Comparison of ENCODE assay signal across 1 cellular context in genomic region chr17:61416540-61417363, GRCh38.
TF ChIP-seq lines count a peak whose summit lies in the region.

No MANE protein-coding gene starts in this region.

TF ChIP-seq in HepG2, 621 proteins besides CTCF, POLR2A, EP300 and RAD21 (continued from another document and continues in another):
- no peak for TF ChIP-seq PRDM10 (CRISPR knock-in tag; IDR thresholded peaks at IDR 0.05; ENCODE audit: low read depth)
- no peak for TF ChIP-seq ZKSCAN5 (CRISPR knock-in tag; IDR thresholded peaks at IDR 0.05)
- TF ChIP-seq ZSCAN12 (CRISPR knock-in tag; IDR thresholded peaks at IDR 0.05) = no peak
- TF ChIP-seq SKI (IDR thresholded peaks at IDR 0.05; ENCODE audit: partially characterized antibody) = no peak
- no peak for TF ChIP-seq FOSL1 (CRISPR knock-in tag; IDR thresholded peaks at IDR 0.05; ENCODE audit: borderline replicate concordance)
- TF ChIP-seq NBN (conservative IDR thresholded peaks at IDR 0.05) = no peak
- no peak; the same call in 1 of the 2 replicates for TF ChIP-seq DMAP1 (CRISPR knock-in tag; IDR thresholded peaks at IDR 0.05)
- TF ChIP-seq HOXA7 (CRISPR knock-in tag; IDR thresholded peaks at IDR 0.05) = no peak
- TF ChIP-seq RXRB (CRISPR knock-in tag; IDR thresholded peaks at IDR 0.05; ENCODE audit: borderline replicate concordance) = peak; percentile 40; the same call in 1 of the 2 replicates
- no peak for TF ChIP-seq ZNF597 (CRISPR knock-in tag; IDR thresholded peaks at IDR 0.05)
- TF ChIP-seq DDIT3 (CRISPR knock-in tag; IDR thresholded peaks at IDR 0.05) = no peak
- no peak for TF ChIP-seq SNRNP70 (IDR thresholded peaks at IDR 0.05; ENCODE audit: low read depth, low read length)
- no peak for TF ChIP-seq ARNT (IDR thresholded peaks at IDR 0.05)
- TF ChIP-seq TFDP1 (CRISPR knock-in tag; IDR thresholded peaks at IDR 0.05; ENCODE audit: borderline replicate concordance) = no peak
- TF ChIP-seq PRDM4 (CRISPR knock-in tag; IDR thresholded peaks at IDR 0.05; ENCODE audit: borderline replicate concordance) = no peak
- TF ChIP-seq ZNF44 (CRISPR knock-in tag; IDR thresholded peaks at IDR 0.05) = no peak
- TF ChIP-seq SALL2 (CRISPR knock-in tag; IDR thresholded peaks at IDR 0.05) = peak; percentile 16; the same call in 1 of the 2 replicates
- TF ChIP-seq ZFX (CRISPR knock-in tag; IDR thresholded peaks at IDR 0.05; ENCODE audit: low read depth) = peak; percentile 69
- TF ChIP-seq NCOA2 (CRISPR knock-in tag; IDR thresholded peaks at IDR 0.05) = peak; percentile 45; the same call in 1 of the 2 replicates
- TF ChIP-seq SPEN (CRISPR knock-in tag; IDR thresholded peaks at IDR 0.05; ENCODE audit: low read depth) = no peak
- no peak for TF ChIP-seq ZFYVE20 (CRISPR knock-in tag; IDR thresholded peaks at IDR 0.05; ENCODE audit: borderline replicate concordance, low read depth)
- peak; percentile 48 for TF ChIP-seq PATZ1 (CRISPR knock-in tag; IDR thresholded peaks at IDR 0.05)
- no peak; the same call in 1 of the 2 replicates for TF ChIP-seq KLF11 (CRISPR knock-in tag; IDR thresholded peaks at IDR 0.05)
- no peak for TF ChIP-seq SOX13 (IDR thresholded peaks at IDR 0.05)
- TF ChIP-seq SOX13 (CRISPR knock-in tag; conservative IDR thresholded peaks at IDR 0.05 in 1 of 2, IDR thresholded peaks at IDR 0.05 in 1 of 2) = peak in 1 of 2 experiments; percentile 28; a peak in 1 of 4 replicates
- peak; percentile 97 for TF ChIP-seq STAG1 (CRISPR knock-in tag; IDR thresholded peaks at IDR 0.05)
- no peak for TF ChIP-seq ZNF143 (CRISPR knock-in tag; IDR thresholded peaks at IDR 0.05)
- peak; percentile 92; the same call in 1 of the 2 replicates for TF ChIP-seq ZNF580 (CRISPR knock-in tag; IDR thresholded peaks at IDR 0.05; ENCODE audit: borderline replicate concordance, low read depth)
- no peak for TF ChIP-seq NPAS2 (CRISPR knock-in tag; IDR thresholded peaks at IDR 0.05; ENCODE audit: borderline replicate concordance)
- no peak for TF ChIP-seq MXI1 (IDR thresholded peaks at IDR 0.05; ENCODE audit: borderline replicate concordance, low read depth, low read length)
- TF ChIP-seq ZSCAN9 (CRISPR knock-in tag; IDR thresholded peaks at IDR 0.05; ENCODE audit: borderline replicate concordance) = no peak
- TF ChIP-seq GMEB1 (CRISPR knock-in tag; IDR thresholded peaks at IDR 0.05; ENCODE audit: borderline replicate concordance) = no peak
- no peak for TF ChIP-seq TARDBP (CRISPR knock-in tag; IDR thresholded peaks at IDR 0.05)
- peak; percentile 39; the same call in 1 of the 2 replicates for TF ChIP-seq ISL2 (CRISPR knock-in tag; IDR thresholded peaks at IDR 0.05)
- no peak for TF ChIP-seq MIER2 (CRISPR knock-in tag; IDR thresholded peaks at IDR 0.05)
- no peak for TF ChIP-seq ZBTB3 (CRISPR knock-in tag; IDR thresholded peaks at IDR 0.05; ENCODE audit: borderline replicate concordance, low read depth)
- no peak for TF ChIP-seq RARG (CRISPR knock-in tag; IDR thresholded peaks at IDR 0.05; ENCODE audit: low read depth)
- TF ChIP-seq MTF2 (CRISPR knock-in tag; IDR thresholded peaks at IDR 0.05; ENCODE audit: borderline replicate concordance) = no peak
- no peak for TF ChIP-seq FOXP1 (IDR thresholded peaks at IDR 0.05)
- no peak for TF ChIP-seq FOXP1 (CRISPR knock-in tag; IDR thresholded peaks at IDR 0.05)
- 0 out of 2 replicates have a peak, but pooled peaks have one; percentile 14 for TF ChIP-seq HNRNPL (IDR thresholded peaks at IDR 0.05; ENCODE audit: low read depth, low read length)
- TF ChIP-seq FUBP1 (CRISPR knock-in tag; IDR thresholded peaks at IDR 0.05; ENCODE audit: borderline replicate concordance) = no peak
- no peak for TF ChIP-seq ZNF451 (CRISPR knock-in tag; IDR thresholded peaks at IDR 0.05)
- no peak for TF ChIP-seq ZBTB34 (CRISPR knock-in tag; IDR thresholded peaks at IDR 0.05)
- TF ChIP-seq NAIF1 (CRISPR knock-in tag; IDR thresholded peaks at IDR 0.05; ENCODE audit: borderline replicate concordance) = no peak
- no peak for TF ChIP-seq U2AF1 (optimal IDR thresholded peaks at IDR 0.05; ENCODE audit: low read depth, low read length)
- TF ChIP-seq ZNF720 (CRISPR knock-in tag; IDR thresholded peaks at IDR 0.05) = no peak
- TF ChIP-seq GLI4 (CRISPR knock-in tag; IDR thresholded peaks at IDR 0.05; ENCODE audit: borderline replicate concordance) = no peak
- peak; percentile 25; the same call in 1 of the 2 replicates for TF ChIP-seq ZNF598 (CRISPR knock-in tag; IDR thresholded peaks at IDR 0.05; ENCODE audit: borderline replicate concordance)
- TF ChIP-seq ZMYM4 (CRISPR knock-in tag; IDR thresholded peaks at IDR 0.05) = peak; percentile 75
- TF ChIP-seq ZNF414 (CRISPR knock-in tag; IDR thresholded peaks at IDR 0.05) = no peak
